In genomic region chr2:200306969-200307811, GRCh38 we compare ENCODE assay signal across 1 cellular context.
TF ChIP-seq lines count a peak whose summit lies in the region.

No MANE protein-coding gene starts in this region.

TF ChIP-seq in H1, 55 proteins besides CTCF, POLR2A, EP300 and RAD21 (continued from another document):
- TF ChIP-seq, protein P1, sequence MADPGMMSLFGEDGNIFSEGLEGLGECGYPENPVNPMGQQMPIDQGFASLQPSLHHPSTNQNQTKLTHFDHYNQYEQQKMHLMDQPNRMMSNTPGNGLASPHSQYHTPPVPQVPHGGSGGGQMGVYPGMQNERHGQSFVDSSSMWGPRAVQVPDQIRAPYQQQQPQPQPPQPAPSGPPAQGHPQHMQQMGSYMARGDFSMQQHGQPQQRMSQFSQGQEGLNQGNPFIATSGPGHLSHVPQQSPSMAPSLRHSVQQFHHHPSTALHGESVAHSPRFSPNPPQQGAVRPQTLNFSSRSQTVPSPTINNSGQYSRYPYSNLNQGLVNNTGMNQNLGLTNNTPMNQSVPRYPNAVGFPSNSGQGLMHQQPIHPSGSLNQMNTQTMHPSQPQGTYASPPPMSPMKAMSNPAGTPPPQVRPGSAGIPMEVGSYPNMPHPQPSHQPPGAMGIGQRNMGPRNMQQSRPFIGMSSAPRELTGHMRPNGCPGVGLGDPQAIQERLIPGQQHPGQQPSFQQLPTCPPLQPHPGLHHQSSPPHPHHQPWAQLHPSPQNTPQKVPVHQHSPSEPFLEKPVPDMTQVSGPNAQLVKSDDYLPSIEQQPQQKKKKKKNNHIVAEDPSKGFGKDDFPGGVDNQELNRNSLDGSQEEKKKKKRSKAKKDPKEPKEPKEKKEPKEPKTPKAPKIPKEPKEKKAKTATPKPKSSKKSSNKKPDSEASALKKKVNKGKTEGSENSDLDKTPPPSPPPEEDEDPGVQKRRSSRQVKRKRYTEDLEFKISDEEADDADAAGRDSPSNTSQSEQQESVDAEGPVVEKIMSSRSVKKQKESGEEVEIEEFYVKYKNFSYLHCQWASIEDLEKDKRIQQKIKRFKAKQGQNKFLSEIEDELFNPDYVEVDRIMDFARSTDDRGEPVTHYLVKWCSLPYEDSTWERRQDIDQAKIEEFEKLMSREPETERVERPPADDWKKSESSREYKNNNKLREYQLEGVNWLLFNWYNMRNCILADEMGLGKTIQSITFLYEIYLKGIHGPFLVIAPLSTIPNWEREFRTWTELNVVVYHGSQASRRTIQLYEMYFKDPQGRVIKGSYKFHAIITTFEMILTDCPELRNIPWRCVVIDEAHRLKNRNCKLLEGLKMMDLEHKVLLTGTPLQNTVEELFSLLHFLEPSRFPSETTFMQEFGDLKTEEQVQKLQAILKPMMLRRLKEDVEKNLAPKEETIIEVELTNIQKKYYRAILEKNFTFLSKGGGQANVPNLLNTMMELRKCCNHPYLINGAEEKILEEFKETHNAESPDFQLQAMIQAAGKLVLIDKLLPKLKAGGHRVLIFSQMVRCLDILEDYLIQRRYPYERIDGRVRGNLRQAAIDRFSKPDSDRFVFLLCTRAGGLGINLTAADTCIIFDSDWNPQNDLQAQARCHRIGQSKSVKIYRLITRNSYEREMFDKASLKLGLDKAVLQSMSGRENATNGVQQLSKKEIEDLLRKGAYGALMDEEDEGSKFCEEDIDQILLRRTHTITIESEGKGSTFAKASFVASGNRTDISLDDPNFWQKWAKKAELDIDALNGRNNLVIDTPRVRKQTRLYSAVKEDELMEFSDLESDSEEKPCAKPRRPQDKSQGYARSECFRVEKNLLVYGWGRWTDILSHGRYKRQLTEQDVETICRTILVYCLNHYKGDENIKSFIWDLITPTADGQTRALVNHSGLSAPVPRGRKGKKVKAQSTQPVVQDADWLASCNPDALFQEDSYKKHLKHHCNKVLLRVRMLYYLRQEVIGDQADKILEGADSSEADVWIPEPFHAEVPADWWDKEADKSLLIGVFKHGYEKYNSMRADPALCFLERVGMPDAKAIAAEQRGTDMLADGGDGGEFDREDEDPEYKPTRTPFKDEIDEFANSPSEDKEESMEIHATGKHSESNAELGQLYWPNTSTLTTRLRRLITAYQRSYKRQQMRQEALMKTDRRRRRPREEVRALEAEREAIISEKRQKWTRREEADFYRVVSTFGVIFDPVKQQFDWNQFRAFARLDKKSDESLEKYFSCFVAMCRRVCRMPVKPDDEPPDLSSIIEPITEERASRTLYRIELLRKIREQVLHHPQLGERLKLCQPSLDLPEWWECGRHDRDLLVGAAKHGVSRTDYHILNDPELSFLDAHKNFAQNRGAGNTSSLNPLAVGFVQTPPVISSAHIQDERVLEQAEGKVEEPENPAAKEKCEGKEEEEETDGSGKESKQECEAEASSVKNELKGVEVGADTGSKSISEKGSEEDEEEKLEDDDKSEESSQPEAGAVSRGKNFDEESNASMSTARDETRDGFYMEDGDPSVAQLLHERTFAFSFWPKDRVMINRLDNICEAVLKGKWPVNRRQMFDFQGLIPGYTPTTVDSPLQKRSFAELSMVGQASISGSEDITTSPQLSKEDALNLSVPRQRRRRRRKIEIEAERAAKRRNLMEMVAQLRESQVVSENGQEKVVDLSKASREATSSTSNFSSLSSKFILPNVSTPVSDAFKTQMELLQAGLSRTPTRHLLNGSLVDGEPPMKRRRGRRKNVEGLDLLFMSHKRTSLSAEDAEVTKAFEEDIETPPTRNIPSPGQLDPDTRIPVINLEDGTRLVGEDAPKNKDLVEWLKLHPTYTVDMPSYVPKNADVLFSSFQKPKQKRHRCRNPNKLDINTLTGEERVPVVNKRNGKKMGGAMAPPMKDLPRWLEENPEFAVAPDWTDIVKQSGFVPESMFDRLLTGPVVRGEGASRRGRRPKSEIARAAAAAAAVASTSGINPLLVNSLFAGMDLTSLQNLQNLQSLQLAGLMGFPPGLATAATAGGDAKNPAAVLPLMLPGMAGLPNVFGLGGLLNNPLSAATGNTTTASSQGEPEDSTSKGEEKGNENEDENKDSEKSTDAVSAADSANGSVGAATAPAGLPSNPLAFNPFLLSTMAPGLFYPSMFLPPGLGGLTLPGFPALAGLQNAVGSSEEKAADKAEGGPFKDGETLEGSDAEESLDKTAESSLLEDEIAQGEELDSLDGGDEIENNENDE (IDR thresholded peaks at IDR 0.05; ENCODE audit: insufficient replicate concordance, low read length): no peak
- TF ChIP-seq SUZ12 (IDR thresholded peaks at IDR 0.05; ENCODE audit: low read length) (no peak), KDM4A (IDR thresholded peaks at IDR 0.05; ENCODE audit: low read depth, low read length, severe bottlenecking) (peak; percentile 95), CTBP2 (IDR thresholded peaks at IDR 0.05; ENCODE audit: borderline replicate concordance, insufficient read depth, insufficient read length, low read length) (peak; percentile 19)
TF ChIP-seq in H1: peak in this region for 9.
